In genomic region chr2:235050992-235051351, GRCh38 we compare ENCODE assay signal across 8 cellular contexts.
A peak's percentile ranks its signal among the peaks of the same experiment; 100 is the strongest.
DNase-seq lines count a peak whose midpoint lies in the region; ATAC-seq and FAIRE-seq lines count a peak whose summit lies in the region.

No MANE protein-coding gene starts in this region.

- CTCF ChIA-PET in activated CD8-positive, alpha-beta memory T cell treated with anti-CD3 and anti-CD28 coated beads, Interleukin-2, amount 10 ng/mL, durations not matched to agents 7 days and 5 days (lab: Charles Lee): no interaction called here

- H3K4me1 Mint-ChIP-seq in activated CD8-positive, alpha-beta memory T cell treated with anti-CD3 and anti-CD28 coated beads, Interleukin-2, amount 10 ng/mL, durations not matched to agents 7 days and 5 days: peaks cover 1% of the 10 kb centered on the region

- H3K4me3 Mint-ChIP-seq in activated CD8-positive, alpha-beta memory T cell treated with anti-CD3 and anti-CD28 coated beads, Interleukin-2, amount 10 ng/mL, durations not matched to agents 7 days and 5 days: no peak overlapping the region

- peak; percentile 47 for FAIRE-seq in frontal cortex (lab: Jason Lieb, UNC)

- no peak for ATAC-seq in activated CD8-positive, alpha-beta memory T cell treated with anti-CD3 and anti-CD28 coated beads, Interleukin-2, amount 10 ng/mL, durations not matched to agents 7 days and 5 days
- ATAC-seq in GM21423 (IDR thresholded peaks at IDR 0.05; ENCODE audit: unreplicated experiment) (no peak), GM19023 (IDR thresholded peaks at IDR 0.05; ENCODE audit: unreplicated experiment) (no peak)

- H3K9me3 Mint-ChIP-seq in activated CD8-positive, alpha-beta memory T cell treated with anti-CD3 and anti-CD28 coated beads, Interleukin-2, amount 10 ng/mL, durations not matched to agents 7 days and 5 days (ENCODE audit: low read depth): no peaks in the 10 kb centered on the region

- DNase-seq in COLO829 (ENCODE audit: low spot score) (peak; percentile 77), NCI-H1092 (lab: John Stamatoyannopoulos, UW) (peak; percentile 62), SW480 (ENCODE audit: low spot score) (peak; percentile 85), frontal cortex (ENCODE audit: low spot score in 2 of 2) (peak; percentile 73 to 83), nucleus accumbens (lab: John Stamatoyannopoulos, UW) (peak in 54 of 56 donors; percentile 24 to 97 (median 78))
- DNase-seq in activated CD8-positive, alpha-beta memory T cell treated with anti-CD3 and anti-CD28 coated beads, Interleukin-2, amount 10 ng/mL, durations not matched to agents 7 days and 5 days: no peak

- H3K27me3 Mint-ChIP-seq in activated CD8-positive, alpha-beta memory T cell treated with anti-CD3 and anti-CD28 coated beads, Interleukin-2, amount 10 ng/mL, durations not matched to agents 7 days and 5 days: peaks cover 14% of the 10 kb centered on the region

- H3K36me3 Mint-ChIP-seq in activated CD8-positive, alpha-beta memory T cell treated with anti-CD3 and anti-CD28 coated beads, Interleukin-2, amount 10 ng/mL, durations not matched to agents 7 days and 5 days: no peaks in the 10 kb centered on the region

- H3K27ac Mint-ChIP-seq in activated CD8-positive, alpha-beta memory T cell treated with anti-CD3 and anti-CD28 coated beads, Interleukin-2, amount 10 ng/mL, durations not matched to agents 7 days and 5 days: no peak overlapping the region
